1 cellular context compared by ENCODE assay signal in the genomic region with DNA sequence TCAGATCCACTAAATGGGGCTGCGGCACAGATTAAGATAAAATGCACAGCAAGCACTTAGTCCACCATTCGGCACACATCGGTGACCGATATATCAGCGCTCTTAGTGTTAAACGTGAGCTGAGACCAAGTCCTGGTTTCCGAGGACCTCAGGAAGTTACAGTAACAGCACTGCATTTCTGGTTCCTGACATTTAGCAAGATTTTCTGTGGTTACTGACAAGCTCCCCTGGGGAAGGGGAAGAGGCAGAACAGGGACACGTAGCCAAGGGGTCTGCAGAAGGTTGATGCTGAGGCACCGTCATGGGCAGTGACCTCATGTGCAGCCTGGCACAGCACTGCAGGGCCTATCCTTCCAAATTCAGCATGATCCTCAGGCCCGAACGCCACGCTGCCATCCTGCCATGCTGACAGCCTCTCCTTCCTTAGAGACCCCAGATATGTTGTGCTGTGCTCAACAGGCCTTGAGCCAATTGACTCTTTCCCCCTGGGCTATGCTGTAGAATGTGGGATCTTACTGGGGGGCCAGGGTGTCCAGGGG.
TF ChIP-seq lines count a peak whose summit lies in the region.

No MANE protein-coding gene starts in this region.

TF ChIP-seq in K562, 482 proteins besides CTCF, POLR2A, EP300 and RAD21:
- TF ChIP-seq ZNF830 (CRISPR knock-in tag; IDR thresholded peaks at IDR 0.05) (no peak), ARHGAP35 (IDR thresholded peaks at IDR 0.05; ENCODE audit: partially characterized antibody) (no peak), RBM17 (IDR thresholded peaks at IDR 0.05; ENCODE audit: borderline replicate concordance, low read depth, low read length) (no peak), ESRRA (IDR thresholded peaks at IDR 0.05; ENCODE audit: borderline replicate concordance, low read depth) (peak; percentile 61; the same call in 1 of the 2 replicates), SMAD3 (CRISPR knock-in tag; conservative IDR thresholded peaks at IDR 0.05) (no peak)
